ENCODE assay signal across 1 cellular context in the genomic region with DNA sequence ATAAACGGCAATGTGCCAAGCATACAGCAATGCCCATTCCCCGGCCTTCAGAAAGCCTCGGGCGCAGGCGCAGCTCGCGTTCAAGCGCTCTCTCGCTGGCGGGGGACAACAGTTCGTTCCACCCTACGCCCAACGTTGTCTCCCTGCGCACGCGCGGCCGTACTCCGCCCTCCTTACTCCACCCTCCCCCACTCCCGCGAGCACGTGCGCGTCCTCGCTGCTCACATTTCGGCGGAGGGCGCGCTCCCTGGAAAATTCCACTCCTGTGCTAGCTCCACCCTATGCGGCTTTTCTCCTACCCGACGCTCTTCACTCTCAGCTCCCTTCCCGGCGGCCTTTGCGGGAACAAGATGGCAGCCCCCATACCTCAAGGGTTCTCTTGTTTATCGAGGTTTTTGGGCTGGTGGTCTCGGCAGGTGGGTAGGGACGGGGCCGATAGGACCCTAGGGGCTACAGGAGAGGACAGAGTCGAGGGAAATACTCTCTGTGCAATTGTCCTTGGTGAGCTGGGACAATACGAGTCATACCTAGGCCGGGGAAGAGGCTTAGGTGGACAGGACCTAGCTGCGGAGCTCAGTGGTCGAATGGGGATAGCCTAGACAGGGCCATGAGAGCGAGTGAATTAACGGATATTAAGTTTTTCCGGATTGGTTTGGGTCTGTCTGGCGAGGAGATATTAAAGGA.
TF ChIP-seq lines count a peak whose summit lies in the region.
"Not testable (repeated sequence)": the region's sequence is repeated elsewhere in the genome, so short reads cannot be mapped to it uniquely, and the experiment has no call there.

A gene (plus strand): TSS at position 335 of the 684 bp plus-strand sequence. CDS start 16 bp downstream, at position 351.

TF ChIP-seq in K562, 482 proteins besides CTCF, POLR2A, EP300 and RAD21 (continued from another document):
- 0 out of 4 replicates have a peak, but pooled peaks of 1 of the 2 experiments have one; percentile 11 for TF ChIP-seq SIN3A (IDR thresholded peaks at IDR 0.05; ENCODE audit: borderline replicate concordance in 2 of 2, control insufficient read depth in 1 of 2, low read depth in 2 of 2, low read length in 2 of 2)
- TF ChIP-seq TBP (optimal IDR thresholded peaks at IDR 0.05; ENCODE audit: low read depth, low read length) = peak; percentile 38
- TF ChIP-seq, protein P1, sequence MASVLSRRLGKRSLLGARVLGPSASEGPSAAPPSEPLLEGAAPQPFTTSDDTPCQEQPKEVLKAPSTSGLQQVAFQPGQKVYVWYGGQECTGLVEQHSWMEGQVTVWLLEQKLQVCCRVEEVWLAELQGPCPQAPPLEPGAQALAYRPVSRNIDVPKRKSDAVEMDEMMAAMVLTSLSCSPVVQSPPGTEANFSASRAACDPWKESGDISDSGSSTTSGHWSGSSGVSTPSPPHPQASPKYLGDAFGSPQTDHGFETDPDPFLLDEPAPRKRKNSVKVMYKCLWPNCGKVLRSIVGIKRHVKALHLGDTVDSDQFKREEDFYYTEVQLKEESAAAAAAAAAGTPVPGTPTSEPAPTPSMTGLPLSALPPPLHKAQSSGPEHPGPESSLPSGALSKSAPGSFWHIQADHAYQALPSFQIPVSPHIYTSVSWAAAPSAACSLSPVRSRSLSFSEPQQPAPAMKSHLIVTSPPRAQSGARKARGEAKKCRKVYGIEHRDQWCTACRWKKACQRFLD (CRISPR knock-in tag; IDR thresholded peaks at IDR 0.05) = peak; percentile 46; the same call in 1 of the 2 replicates
- TF ChIP-seq TAF9B (IDR thresholded peaks at IDR 0.05; ENCODE audit: partially characterized antibody) = peak; percentile 62
- 0 out of 2 replicates have a peak, but pooled peaks have one; percentile 14 for TF ChIP-seq ESRRA (IDR thresholded peaks at IDR 0.05; ENCODE audit: borderline replicate concordance, low read depth)
- TF ChIP-seq ADNP (tag; IDR thresholded peaks at IDR 0.05) = 0 out of 2 replicates have a peak, but pooled peaks have one; percentile 18
- TF ChIP-seq, protein P2, sequence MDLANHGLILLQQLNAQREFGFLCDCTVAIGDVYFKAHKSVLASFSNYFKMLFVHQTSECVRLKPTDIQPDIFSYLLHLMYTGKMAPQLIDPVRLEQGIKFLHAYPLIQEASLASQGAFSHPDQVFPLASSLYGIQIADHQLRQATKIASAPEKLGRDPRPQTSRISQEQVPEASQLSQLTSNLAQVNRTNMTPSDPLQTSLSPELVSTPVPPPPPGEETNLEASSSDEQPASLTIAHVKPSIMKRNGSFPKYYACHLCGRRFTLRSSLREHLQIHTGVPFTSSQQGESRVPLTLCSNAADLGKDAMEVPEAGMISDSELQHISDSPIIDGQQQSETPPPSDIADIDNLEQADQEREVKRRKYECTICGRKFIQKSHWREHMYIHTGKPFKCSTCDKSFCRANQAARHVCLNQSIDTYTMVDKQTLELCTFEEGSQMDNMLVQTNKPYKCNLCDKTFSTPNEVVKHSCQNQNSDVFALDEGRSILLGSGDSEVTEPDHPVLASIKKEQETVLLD (IDR thresholded peaks at IDR 0.05) = peak; percentile 97
- peak; percentile 37; the same call in 1 of the 2 replicates for TF ChIP-seq LEF1 (IDR thresholded peaks at IDR 0.05)
- peak; percentile 93 for TF ChIP-seq SIN3B (IDR thresholded peaks at IDR 0.05; ENCODE audit: low read depth)
- TF ChIP-seq, protein P3, sequence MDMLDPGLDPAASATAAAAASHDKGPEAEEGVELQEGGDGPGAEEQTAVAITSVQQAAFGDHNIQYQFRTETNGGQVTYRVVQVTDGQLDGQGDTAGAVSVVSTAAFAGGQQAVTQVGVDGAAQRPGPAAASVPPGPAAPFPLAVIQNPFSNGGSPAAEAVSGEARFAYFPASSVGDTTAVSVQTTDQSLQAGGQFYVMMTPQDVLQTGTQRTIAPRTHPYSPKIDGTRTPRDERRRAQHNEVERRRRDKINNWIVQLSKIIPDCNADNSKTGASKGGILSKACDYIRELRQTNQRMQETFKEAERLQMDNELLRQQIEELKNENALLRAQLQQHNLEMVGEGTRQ (CRISPR knock-in tag; IDR thresholded peaks at IDR 0.05) = peak; percentile 77
- not testable (repeated sequence) for TF ChIP-seq CEBPG, CREB1 (CRISPR knock-in tag; IDR thresholded peaks at IDR 0.05)
- TF ChIP-seq CEBPG (tag; conservative IDR thresholded peaks at IDR 0.05 in 1 of 2, IDR thresholded peaks at IDR 0.05 in 1 of 2) = peak in 1 of 2 experiments; percentile 4; a peak in 1 of 4 replicates
- peak; percentile 72 for TF ChIP-seq ZFX (CRISPR knock-in tag; IDR thresholded peaks at IDR 0.05)
- TF ChIP-seq CREB1 (IDR thresholded peaks at IDR 0.05) = peak; percentile 17; the same call in 1 of the 2 replicates
- TF ChIP-seq CCNT2 (IDR thresholded peaks at IDR 0.05; ENCODE audit: borderline replicate concordance, extremely low read depth, insufficient read length, low read depth, low read length) = peak; percentile 37
- TF ChIP-seq, protein P4, sequence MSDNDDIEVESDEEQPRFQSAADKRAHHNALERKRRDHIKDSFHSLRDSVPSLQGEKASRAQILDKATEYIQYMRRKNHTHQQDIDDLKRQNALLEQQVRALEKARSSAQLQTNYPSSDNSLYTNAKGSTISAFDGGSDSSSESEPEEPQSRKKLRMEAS (CRISPR knock-in tag; IDR thresholded peaks at IDR 0.05) = peak; percentile 96
- TF ChIP-seq FOXK2 (conservative IDR thresholded peaks at IDR 0.05 in 1 of 2, IDR thresholded peaks at IDR 0.05 in 1 of 2; ENCODE audit: low read depth in 2 of 2) = peak; percentile 88 to 89; a peak in 3 of 4 replicates
- peak; percentile 47; the same call in 1 of the 2 replicates for TF ChIP-seq ZNF644 (tag; IDR thresholded peaks at IDR 0.05; ENCODE audit: low read depth)
- TF ChIP-seq PHF20 (IDR thresholded peaks at IDR 0.05; ENCODE audit: partially characterized antibody) = peak; percentile 97
- TF ChIP-seq CHD2 (IDR thresholded peaks at IDR 0.05; ENCODE audit: low read depth, low read length) = peak; percentile 49
- peak; percentile 35; the same call in 1 of the 2 replicates for TF ChIP-seq PHF8 (IDR thresholded peaks at IDR 0.05; ENCODE audit: borderline replicate concordance, low read length)
- TF ChIP-seq POLR2H (tag; IDR thresholded peaks at IDR 0.05; ENCODE audit: low read depth) = peak; percentile 49
- TF ChIP-seq ZNF143 (CRISPR knock-in tag; IDR thresholded peaks at IDR 0.05) = peak; percentile 73
- 0 out of 2 replicates have a peak, but pooled peaks have one; percentile 8 for TF ChIP-seq SOX6 (IDR thresholded peaks at IDR 0.05)
- peak; percentile 2; the same call in 1 of the 2 replicates for TF ChIP-seq ARID1B (IDR thresholded peaks at IDR 0.05)
- TF ChIP-seq C11orf30 (IDR thresholded peaks at IDR 0.05; ENCODE audit: low read depth) = peak; percentile 89
- peak; percentile 51; the same call in 1 of the 2 replicates for TF ChIP-seq HCFC1 (IDR thresholded peaks at IDR 0.05; ENCODE audit: low read depth, low read length)
- peak; percentile 67 to 90 (median 88) for TF ChIP-seq YY1 (IDR thresholded peaks at IDR 0.05; ENCODE audit: borderline replicate concordance in 1 of 3, control insufficient read depth in 1 of 3, extremely low read depth in 1 of 3, insufficient read depth in 3 of 3, insufficient read length in 1 of 3, insufficient replicate concordance in 2 of 3, low read depth in 1 of 3, low read length in 2 of 3)
- peak; percentile 76 for TF ChIP-seq RBFOX2 (IDR thresholded peaks at IDR 0.05; ENCODE audit: low read depth, low read length)
- peak; percentile 77 for TF ChIP-seq TAF1 (IDR thresholded peaks at IDR 0.05; ENCODE audit: control insufficient read depth, extremely low read depth, insufficient read depth, low read length, severe bottlenecking)
TF ChIP-seq in K562: peak in this region for 64; not testable (repeated sequence) for 418.
